8 cellular contexts compared by ENCODE assay signal in the genomic region with DNA sequence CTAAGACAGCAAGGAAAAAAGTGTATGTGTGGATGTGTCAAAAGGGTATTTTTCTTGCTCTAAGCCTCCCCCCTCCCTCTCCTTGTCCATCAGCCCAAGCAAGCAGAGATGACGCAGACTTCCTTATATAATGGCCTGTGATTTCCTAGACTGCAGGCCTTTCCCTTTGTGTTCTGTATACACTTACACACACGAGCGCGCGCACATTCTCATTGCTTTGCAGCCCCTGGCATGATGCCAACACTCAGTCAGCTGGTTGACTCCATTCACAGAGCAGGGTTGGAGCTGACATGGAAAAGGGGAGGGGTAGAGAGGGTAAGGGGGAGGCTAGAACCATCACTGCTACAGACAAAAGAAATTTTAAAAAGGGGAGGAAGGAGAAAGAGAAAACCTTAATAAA. TPM values are rescaled to one million over a fixed set of nuclear protein-coding genes. Genes with fewer than 3 reads are reported as not detected.
DNase-seq lines count a peak whose midpoint lies in the region; ATAC-seq and TF ChIP-seq lines count a peak whose summit lies in the region.

No MANE protein-coding gene starts in this region.

- ATAC-seq in activated CD4-positive, alpha-beta T cell treated with anti-CD3 and anti-CD28 coated beads for 36 hours: peak; percentile 66
- no peak for ATAC-seq in HG03097 (IDR thresholded peaks at IDR 0.05; ENCODE audit: low FRiP score, unreplicated experiment)

- intact Hi-C loops in activated CD4-positive, alpha-beta T cell treated with anti-CD3 and anti-CD28 coated beads for 36 hours (cut with DNase I, micrococcal nuclease): no loop called here
- intact Hi-C loops in activated CD4-positive, alpha-beta T cell treated with anti-CD3 and anti-CD28 coated beads, Interleukin-2, amount 10 ng/mL, durations not matched to agents 24 days and 14 days (cut with micrococcal nuclease): loop anchor here (5.0 kb wide), 1 partner anchor 34 kb away; no protein-coding TSS in a partner anchor

- H3K27ac ChIP-seq in brain microvascular endothelial cell (peak overlapping the region; percentile 54), skeletal muscle tissue (ENCODE audit: low read depth, low read length) (peak overlapping the region; percentile 10)

- peaks cover 20 to 28% (median 26%) of the 10 kb centered on the region in 3 donors for H3K4me1 ChIP-seq in skeletal muscle tissue (ENCODE audit: control insufficient read depth in 3 of 3, insufficient read depth in 3 of 3, low read length in 3 of 3)

- no peak overlapping the region for H3K27ac Mint-ChIP-seq in activated CD4-positive, alpha-beta T cell treated with anti-CD3 and anti-CD28 coated beads for 36 hours
- H3K27ac Mint-ChIP-seq in activated CD4-positive, alpha-beta T cell treated with anti-CD3 and anti-CD28 coated beads, Interleukin-2, amount 10 ng/mL, durations not matched to agents 24 days and 14 days: no peak overlapping the region

- H3K4me3 ChIP-seq in brain microvascular endothelial cell (ENCODE audit: low read depth, low read length) (peak overlapping the region; percentile 47), skeletal muscle tissue (ENCODE audit: low read length in 3 of 3) (peak overlapping the region in 1 of 3 donors; percentile 57)

- H3K27me3 ChIP-seq in brain microvascular endothelial cell (replicated peaks): no peaks in the 10 kb centered on the region
- no peaks in the 10 kb centered on the region for H3K27me3 ChIP-seq in skeletal muscle tissue (ENCODE audit: control insufficient read depth in 3 of 3, insufficient read depth in 3 of 3, low read length in 3 of 3)

- no peaks in the 10 kb centered on the region for H3K27me3 Mint-ChIP-seq in activated CD4-positive, alpha-beta T cell treated with anti-CD3 and anti-CD28 coated beads for 36 hours
- no peaks in the 10 kb centered on the region for H3K27me3 Mint-ChIP-seq in activated CD4-positive, alpha-beta T cell treated with anti-CD3 and anti-CD28 coated beads, Interleukin-2, amount 10 ng/mL, durations not matched to agents 24 days and 14 days

- peak; percentile 67 for DNase-seq in activated CD4-positive, alpha-beta T cell treated with anti-CD3 and anti-CD28 coated beads for 36 hours
- DNase-seq in activated CD4-positive, alpha-beta T cell treated with anti-CD3 and anti-CD28 coated beads, Interleukin-2, amount 10 ng/mL, durations not matched to agents 24 days and 14 days: no peak
- DNase-seq in NCI-H82 treated with DMSO at 0.1 percent for 48 hours (lab: John Stamatoyannopoulos, UW; ENCODE audit: unreplicated experiment) (peak; percentile 86), brain microvascular endothelial cell (peak; percentile 97), inferior parietal cortex (ENCODE audit: extremely low spot score) (peak; percentile 93)
- no peak for DNase-seq in NK-92 treated with Interleukin-12 subunit alpha and Interleukin-12 subunit beta, amount 100 ng/mL, for 24 hours (lab: John Stamatoyannopoulos, UW)

- POLR2A ChIA-PET in activated CD4-positive, alpha-beta T cell treated with anti-CD3 and anti-CD28 coated beads for 36 hours (lab: Charles Lee): interaction anchor here (0.7 kb wide), 1 partner anchor 49 kb away, joined by 4 read pairs; no protein-coding TSS in a partner anchor

- in situ Hi-C loops in brain microvascular endothelial cell (cut with HindIII; ENCODE audit: low pct_ligation_motif_present, low sequenced_read_pairs): no loop called here

- peak overlapping the region in 1 of 3 donors; percentile 37 for H3K9ac ChIP-seq in skeletal muscle tissue (ENCODE audit: low read depth in 1 of 3, low read length in 3 of 3)

- CTCF ChIA-PET in activated CD4-positive, alpha-beta T cell treated with anti-CD3 and anti-CD28 coated beads for 36 hours (lab: Charles Lee): interaction anchor here (0.7 to 1.0 kb wide), 3 partner anchors 9 to 98 kb away, joined by 3 to 4 read pairs (median 4); no protein-coding TSS in a partner anchor

- H3K36me3 ChIP-seq in brain microvascular endothelial cell (replicated peaks): no peaks in the 10 kb centered on the region
- no peaks in the 10 kb centered on the region for H3K36me3 ChIP-seq in skeletal muscle tissue (ENCODE audit: control insufficient read depth in 3 of 3, insufficient read depth in 3 of 3, low read length in 3 of 3)

- H3K36me3 Mint-ChIP-seq in activated CD4-positive, alpha-beta T cell treated with anti-CD3 and anti-CD28 coated beads for 36 hours (ENCODE audit: low read depth): peaks cover 2% of the 10 kb centered on the region
- peaks cover 7% of the 10 kb centered on the region for H3K36me3 Mint-ChIP-seq in activated CD4-positive, alpha-beta T cell treated with anti-CD3 and anti-CD28 coated beads, Interleukin-2, amount 10 ng/mL, durations not matched to agents 24 days and 14 days (ENCODE audit: low read depth)

- no peaks in the 10 kb centered on the region for H3K9me3 Mint-ChIP-seq in activated CD4-positive, alpha-beta T cell treated with anti-CD3 and anti-CD28 coated beads for 36 hours (ENCODE audit: low read depth)
- H3K9me3 Mint-ChIP-seq in activated CD4-positive, alpha-beta T cell treated with anti-CD3 and anti-CD28 coated beads, Interleukin-2, amount 10 ng/mL, durations not matched to agents 24 days and 14 days: no peaks in the 10 kb centered on the region

- peaks cover 16% of the 10 kb centered on the region for H3K4me1 Mint-ChIP-seq in activated CD4-positive, alpha-beta T cell treated with anti-CD3 and anti-CD28 coated beads for 36 hours
- peaks cover 1% of the 10 kb centered on the region for H3K4me1 Mint-ChIP-seq in activated CD4-positive, alpha-beta T cell treated with anti-CD3 and anti-CD28 coated beads, Interleukin-2, amount 10 ng/mL, durations not matched to agents 24 days and 14 days

- no peaks in the 10 kb centered on the region for H3K9me3 ChIP-seq in skeletal muscle tissue (ENCODE audit: control insufficient read depth in 3 of 3, low read length in 3 of 3)

- no peak for TF ChIP-seq CTCF in brain microvascular endothelial cell (IDR thresholded peaks at IDR 0.05; ENCODE audit: low read depth, low read length, missing control alignments)

- H3K4me3 Mint-ChIP-seq in activated CD4-positive, alpha-beta T cell treated with anti-CD3 and anti-CD28 coated beads for 36 hours: no peak overlapping the region
- H3K4me3 Mint-ChIP-seq in activated CD4-positive, alpha-beta T cell treated with anti-CD3 and anti-CD28 coated beads, Interleukin-2, amount 10 ng/mL, durations not matched to agents 24 days and 14 days: no peak overlapping the region

RNA-seq across cellular contexts. Expression of a gene that starts 41.8 kb away (rescaled TPM):
- 10 to 100 TPM; 57.0 to 63.9 TPM for total RNA-seq in activated CD4-positive, alpha-beta T cell treated with anti-CD3 and anti-CD28 coated beads for 36 hours
- 68.8 and 69.0 TPM in 2 replicates for total RNA-seq in activated CD4-positive, alpha-beta T cell treated with anti-CD3 and anti-CD28 coated beads, Interleukin-2, amount 10 ng/mL, durations not matched to agents 24 days and 14 days
- total RNA-seq in skeletal muscle tissue: 6.3 TPM

Comparison
In these comparisons a context has a peak if more than half of its experiments do, and no peak if none do; other contexts are left out.
1. DNase-seq: peak in activated CD4-positive, alpha-beta T cell treated with anti-CD3 and anti-CD28 coated beads for 36 hours (single experiment), NCI-H82 treated with DMSO at 0.1 percent for 48 hours (single experiment), brain microvascular endothelial cell (single experiment) and inferior parietal cortex (single experiment); none in activated CD4-positive, alpha-beta T cell treated with anti-CD3 and anti-CD28 coated beads, Interleukin-2, amount 10 ng/mL, durations not matched to agents 24 days and 14 days (single experiment) and NK-92 treated with Interleukin-12 subunit alpha and Interleukin-12 subunit beta, amount 100 ng/mL, for 24 hours (single experiment).